Comparison of ENCODE assay signal across 9 cellular contexts in genomic region chr5:150448960-150449490, GRCh38. TPM values are rescaled to one million over a fixed set of nuclear protein-coding genes. Genes with fewer than 3 reads are reported as not detected.
DNase-seq lines count a peak whose midpoint lies in the region; ATAC-seq and TF ChIP-seq lines count a peak whose summit lies in the region.
"Had no signal": no experiment of that assay in that cellular context is flagged by ENCODE, and none has a peak within 500 bp of the region (broad histone marks: within the 10 kb centered on the region; RNA-seq: fewer than 3 reads in every experiment).

No MANE protein-coding gene starts in this region.

- H3K4me3 ChIP-seq in GM12865 (ENCODE audit: low read depth, low read length) = peak overlapping the region; percentile 58
- H3K4me3 ChIP-seq in OCI-LY7 (ENCODE audit: low read depth, low read length, poor library complexity, severe bottlenecking) = peak overlapping the region; percentile 97
- H3K4me3 ChIP-seq in endodermal cell (ENCODE audit: low read length) = peak overlapping the region; percentile 91

- H3K4me1 Mint-ChIP-seq in endodermal cell (peaks cover 17% of the 10 kb centered on the region), natural killer cell (peaks cover 32 to 38% of the 10 kb centered on the region in 2 donors)

- H3K9me3 Mint-ChIP-seq in endodermal cell (peaks cover 7% of the 10 kb centered on the region), natural killer cell (no peaks in the 10 kb centered on the region)

- peak overlapping the region; percentile 97 for H3K9ac ChIP-seq in endodermal cell (ENCODE audit: extremely low read depth, low read length, poor library complexity, severe bottlenecking)

- WGBS in endodermal cell (ENCODE audit: insufficient coverage in 1 of 2, insufficient read length in 1 of 2), 2 experiments = 0 to 1% methylated on average over 27 to 30 of the region's 30 CpGs

- peaks cover 54% of the 10 kb centered on the region for H3K36me3 ChIP-seq in OCI-LY7 (ENCODE audit: insufficient read depth, low read length)
- H3K36me3 ChIP-seq in endodermal cell (ENCODE audit: control insufficient read depth, insufficient read depth, low read length) = peaks cover 44% of the 10 kb centered on the region

- peak overlapping the region; percentile 79 for H3K4me2 ChIP-seq in OCI-LY7 (ENCODE audit: low read length)

- H3K79me2 ChIP-seq in OCI-LY7 (ENCODE audit: insufficient read depth, low read depth, low read length) = peaks cover 35% of the 10 kb centered on the region

- no peaks in the 10 kb centered on the region for H3K9me2 ChIP-seq in OCI-LY7 (ENCODE audit: insufficient read depth, low read length)

- H3K27me3 ChIP-seq in endodermal cell (ENCODE audit: control insufficient read depth, insufficient read depth, low read length, poor library complexity, severe bottlenecking) = no peaks in the 10 kb centered on the region

- intact Hi-C loops in OCI-LY7 (cut with micrococcal nuclease; ENCODE audit: unreplicated experiment) (loop anchor here (2.0 kb wide), 2 partner anchors 92 to 252 kb away; partner anchors contain the start of genes RBM22 and TCOF1), natural killer cell (cut with micrococcal nuclease) (loop anchor here (10.0 kb wide), 1 partner anchor 1326 kb away; the partner anchor contains the start of gene G3BP1)

- H3K4me1 ChIP-seq in OCI-LY7 (ENCODE audit: insufficient read depth, low read length, poor library complexity, severe bottlenecking) (peaks cover 20% of the 10 kb centered on the region), endodermal cell (ENCODE audit: control insufficient read depth, insufficient read depth, low read length) (peaks cover 3% of the 10 kb centered on the region)

- peak overlapping the region; percentile 83; the same call in 1 of the 2 replicates for H2AFZ ChIP-seq in OCI-LY7 (ENCODE audit: low read length)

- CTCF ChIA-PET in OCI-LY7 (lab: Charles Lee; ENCODE audit: unreplicated experiment) = interaction anchor here (1.6 kb wide), 1 partner anchor 50 kb away, joined by 7 read pairs; no protein-coding TSS in a partner anchor

- peak overlapping the region; percentile 80 for H3K27ac ChIP-seq in OCI-LY7 (ENCODE audit: low read depth, low read length, poor library complexity, severe bottlenecking)
- peak overlapping the region; percentile 91 for H3K27ac ChIP-seq in endodermal cell (ENCODE audit: low read depth, low read length)

- DNase-seq in GM12865 (ENCODE audit: low read depth) (no peak), OCI-LY7 (ENCODE audit: low spot score) (peak; percentile 21), endodermal cell (no peak), natural killer cell (peak; percentile 26), DMS 273 (lab: John Stamatoyannopoulos, UW; ENCODE audit: unreplicated experiment) (no peak), epidermal melanocyte (ENCODE audit: insufficient read length, low spot score) (no peak)

- POLR2A ChIA-PET in OCI-LY7 (lab: Charles Lee) = interaction anchor here (0.6 to 1.9 kb wide), 7 partner anchors 8 to 669 kb away, joined by 3 to 6 read pairs (median 4); no protein-coding TSS in a partner anchor

- H3K4me3 Mint-ChIP-seq in endodermal cell (peak overlapping the region; percentile 96), natural killer cell (peak overlapping the region; percentile 99)

- peak in 2 of 3 donors; percentile 24 to 44 for ATAC-seq in natural killer cell
- no peak for ATAC-seq in GM21717 (IDR thresholded peaks at IDR 0.05; ENCODE audit: unreplicated experiment)
- no peak for ATAC-seq in HG03432 (IDR thresholded peaks at IDR 0.05; ENCODE audit: unreplicated experiment)

- BruUV-seq in OCI-LY7 (replicated peaks; lab: Mats Ljungman, UMichigan) = TSS peak; percentile 85

- H3K36me3 Mint-ChIP-seq in endodermal cell (ENCODE audit: low read depth) (peaks cover 53% of the 10 kb centered on the region), natural killer cell (peaks cover 9% of the 10 kb centered on the region)

- TF ChIP-seq CTCF in GM12865 (IDR thresholded peaks at IDR 0.05; ENCODE audit: insufficient read depth, low read depth, low read length, missing control alignments) (no peak), OCI-LY7 (conservative IDR thresholded peaks at IDR 0.05; ENCODE audit: low read length) (no peak), endodermal cell (conservative IDR thresholded peaks at IDR 0.05) (no peak), natural killer cell (IDR thresholded peaks at IDR 0.05) (no peak)

- H4K20me1 ChIP-seq in OCI-LY7 (ENCODE audit: insufficient read depth, low read length) = peaks cover 31% of the 10 kb centered on the region

- no peaks in the 10 kb centered on the region for H3K27me3 Mint-ChIP-seq in endodermal cell (ENCODE audit: insufficient read depth)
- peaks cover 0 to 2% of the 10 kb centered on the region in 2 donors for H3K27me3 Mint-ChIP-seq in natural killer cell (ENCODE audit: low read depth in 2 of 2)

- peak overlapping the region; percentile 99 for H3K27ac Mint-ChIP-seq in endodermal cell
- peak overlapping the region; percentile 92 to 100 for H3K27ac Mint-ChIP-seq in natural killer cell

- peaks cover 7% of the 10 kb centered on the region; the same call in 1 of the 2 replicates for H3K9me3 ChIP-seq in OCI-LY7 (ENCODE audit: low read length)
- H3K9me3 ChIP-seq in endodermal cell (ENCODE audit: control insufficient read depth, low read length) = no peaks in the 10 kb centered on the region

RNA-seq across cellular contexts. Expression of gene RPS14, which starts 0.5 kb away (rescaled TPM):
- total RNA-seq in OCI-LY7 (2014; rRNA removed; shearing (Covaris generic)) = 2,281 and 2,351 TPM in 2 replicates
- total RNA-seq in OCI-LY7 (2022) (2,284 and 2,304 TPM in 2 replicates), endodermal cell (1,000 to 10,000 TPM; 2,313 to 2,316 TPM), natural killer cell (1,000 to 10,000 TPM; 1,744 to 2,278 (median 2,016) TPM)
- 1,931 TPM for polyA plus RNA-seq in endodermal cell (2013, experiment 1 of 2)
- polyA plus RNA-seq in endodermal cell (2013, experiment 2 of 2) = 1,875 TPM

RNA-seq across cellular contexts. Expression of gene CD74, which starts 36.3 kb away (rescaled TPM):
- 2,446 and 3,686 TPM in 2 replicates for total RNA-seq in OCI-LY7 (2014; rRNA removed; shearing (Covaris generic))
- total RNA-seq in OCI-LY7 (2022) = 1,759 and 1,769 TPM in 2 replicates
- 10 to 100 TPM; 12.4 to 20.0 TPM for total RNA-seq in endodermal cell
- 9.7 TPM for polyA plus RNA-seq in endodermal cell (2013, experiment 1 of 2)
- 7.1 TPM for polyA plus RNA-seq in endodermal cell (2013, experiment 2 of 2)
- total RNA-seq in natural killer cell = 100 to 1,000 TPM; 550 to 913 (median 748) TPM
- total RNA-seq: NCI-H460 had no signal

RNA-seq across cellular contexts. Expression of gene NDST1, which starts 58.9 kb away (rescaled TPM):
- 8.8 and 9.5 TPM in 2 replicates for total RNA-seq in OCI-LY7 (2014; rRNA removed; shearing (Covaris generic))
- total RNA-seq in OCI-LY7 (2022) = 26.6 and 28.4 TPM in 2 replicates
- 10 to 100 TPM; 53.3 to 71.7 TPM for total RNA-seq in endodermal cell
- polyA plus RNA-seq in endodermal cell (2013, experiment 1 of 2) = 40.7 TPM
- polyA plus RNA-seq in endodermal cell (2013, experiment 2 of 2) = 37.5 TPM
- total RNA-seq in natural killer cell = 10 to 100 TPM in 1 of 3 donors, 1 to 10 TPM in 2; 2.8 to 12.3 (median 4.3) TPM

Comparison
In these comparisons a context has a peak if more than half of its experiments do, and no peak if none do; other contexts are left out.
1. DNase-seq: peak in OCI-LY7 (single experiment) and natural killer cell (single experiment); none in GM12865 (single experiment), endodermal cell (single experiment), DMS 273 (single experiment) and epidermal melanocyte (single experiment).
2. ATAC-seq: peak in natural killer cell (2 of 3); none in GM21717 (single experiment) and HG03432 (single experiment).
3. RNA of gene CD74, which starts 36.3 kb away (total RNA-seq): 1,759 to 3,686 TPM in OCI-LY7 and 550 to 913 TPM in natural killer cell; 12.4 to 20.0 TPM in endodermal cell; every median in the first group is over 10 times any median in the second.
4. Peak in every context shown above with its lines, with median percentiles within 50 percentile points of each other: H3K4me3 ChIP-seq.